ENCODE assay signal across 8 cellular contexts in genomic region chr16:68310441-68311315, GRCh38. TPM values are rescaled to one million over a fixed set of nuclear protein-coding genes. Genes with fewer than 3 reads are reported as not detected.
DNase-seq lines count a peak whose midpoint lies in the region; ATAC-seq and TF ChIP-seq lines count a peak whose summit lies in the region.

Gene PRMT7 (plus strand): TSS chr16:68311019. CDS start chr16:68315980, 4,961 bp downstream.
Gene SLC7A6OS (minus strand): TSS chr16:68310946. CDS start chr16:68310926, 20 bp downstream.

- peaks cover 2% of the 10 kb centered on the region for H3K36me3 ChIP-seq in BJ (ENCODE audit: control insufficient read depth, insufficient read depth, low read length)

- intact Hi-C loops in activated CD4-positive, alpha-beta T cell treated with anti-CD3 and anti-CD28 coated beads for 36 hours (cut with DNase I, micrococcal nuclease): loop anchor here (1.0 to 2.0 kb wide), 9 partner anchors 9 to 504 kb away; partner anchors contain the start of genes SLC7A6 (in 2 of the 2), CENPT (in 1 of the 2), NFATC3 (in 1 of the 2) and PLA2G15 (in 1 of the 2)

- ATAC-seq in HG03457 (IDR thresholded peaks at IDR 0.05; ENCODE audit: unreplicated experiment): peak; percentile 86
- ATAC-seq in activated CD4-positive, alpha-beta T cell treated with anti-CD3 and anti-CD28 coated beads for 36 hours: peak; percentile 99

- no peaks in the 10 kb centered on the region for H3K27me3 ChIP-seq in BJ (ENCODE audit: control insufficient read depth, insufficient read depth, low read length)

- H3K4me3 ChIP-seq in BJ (ENCODE audit: low read depth, low read length): peak within 1 kb of the TSS; percentile 98

- CTCF ChIA-PET in BJ (lab: Yijun Ruan, JAX): interaction anchor here (0.7 to 2.4 kb wide), 11 partner anchors 10 to 52 kb away, joined by 3 to 22 read pairs (median 4); partner anchors contain the start of gene SLC7A6
- CTCF ChIA-PET in activated CD4-positive, alpha-beta T cell treated with anti-CD3 and anti-CD28 coated beads for 36 hours (lab: Charles Lee): interaction anchor here (0.5 to 2.4 kb wide), 17 partner anchors 10 to 48 kb away, joined by 3 to 18 read pairs (median 5); partner anchors contain the start of gene SLC7A6

- H3K27me3 Mint-ChIP-seq in activated CD4-positive, alpha-beta T cell treated with anti-CD3 and anti-CD28 coated beads for 36 hours: no peaks in the 10 kb centered on the region
- no peaks in the 10 kb centered on the region for H3K27me3 Mint-ChIP-seq in chondrocyte (ENCODE audit: low read depth)

- no peaks in the 10 kb centered on the region for H3K9me3 Mint-ChIP-seq in activated CD4-positive, alpha-beta T cell treated with anti-CD3 and anti-CD28 coated beads for 36 hours (ENCODE audit: low read depth)
- H3K9me3 Mint-ChIP-seq in chondrocyte (ENCODE audit: low read depth): no peaks in the 10 kb centered on the region

- TF ChIP-seq CTCF in BJ (IDR thresholded peaks at IDR 0.05; ENCODE audit: insufficient read depth, low read depth, low read length) (peak; percentile 32), chondrocyte (IDR thresholded peaks at IDR 0.05) (peak; percentile 65)

- H3K4me3 Mint-ChIP-seq in activated CD4-positive, alpha-beta T cell treated with anti-CD3 and anti-CD28 coated beads for 36 hours: peak within 1 kb of the TSS; percentile 90
- H3K4me3 Mint-ChIP-seq in chondrocyte (ENCODE audit: unreplicated experiment): peak within 1 kb of the TSS; percentile 94

- peak within 1 kb of the TSS; percentile 92 for H3K27ac Mint-ChIP-seq in activated CD4-positive, alpha-beta T cell treated with anti-CD3 and anti-CD28 coated beads for 36 hours
- peak within 1 kb of the TSS; percentile 96 for H3K27ac Mint-ChIP-seq in chondrocyte (ENCODE audit: unreplicated experiment)

- POLR2A ChIA-PET in BJ (lab: Charles Lee): interaction anchor here (1.0 kb wide), 2 partner anchors 47 to 52 kb away, joined by 3 to 4 read pairs; partner anchors contain the start of gene SLC7A6
- POLR2A ChIA-PET in activated CD4-positive, alpha-beta T cell treated with anti-CD3 and anti-CD28 coated beads for 36 hours (lab: Charles Lee): interaction anchor here (0.6 to 2.0 kb wide), 11 partner anchors 8 to 447 kb away, joined by 3 to 19 read pairs (median 4); partner anchors contain the start of genes NFATC3 and SLC7A6

- peaks cover 38% of the 10 kb centered on the region for H3K36me3 Mint-ChIP-seq in activated CD4-positive, alpha-beta T cell treated with anti-CD3 and anti-CD28 coated beads for 36 hours (ENCODE audit: low read depth)
- peaks cover 8% of the 10 kb centered on the region for H3K36me3 Mint-ChIP-seq in chondrocyte (ENCODE audit: low read depth)

- H3K4me1 Mint-ChIP-seq in activated CD4-positive, alpha-beta T cell treated with anti-CD3 and anti-CD28 coated beads for 36 hours: peaks cover 42% of the 10 kb centered on the region
- peaks cover 22% of the 10 kb centered on the region for H3K4me1 Mint-ChIP-seq in chondrocyte (ENCODE audit: low read depth)

- DNase-seq in BJ (ENCODE audit: low read depth): no peak
- DNase-seq in GM19240 (ENCODE audit: insufficient read length, low spot score): peak; percentile 97
- peak; percentile 82 to 91 for DNase-seq in NCI-H524 (lab: John Stamatoyannopoulos, UW)
- peak; percentile 97 for DNase-seq in activated CD4-positive, alpha-beta T cell treated with anti-CD3 and anti-CD28 coated beads for 36 hours
- peak; percentile 95 for DNase-seq in chondrocyte (ENCODE audit: low spot score)
- peak; percentile 92 for DNase-seq in kidney glomerular epithelial cell (lab: John Stamatoyannopoulos, UW)
- peak; percentile 75 to 79 for DNase-seq in stimulated activated CD4-positive, alpha-beta T cell treated with anti-CD3 and anti-CD28 coated beads, Interleukin-1b, Interleukin-23, amount 100 ng/mL, for 1 hour (ENCODE audit: low read depth in 2 of 2)

RNA-seq across cellular contexts. Expression of gene PRMT7, which starts in this region (rescaled TPM):
- polyA plus RNA-seq in BJ (2011; rRNA removed): 24.0 and 40.0 TPM in 2 replicates
- 21.3 and 41.6 TPM in 2 replicates for polyA minus RNA-seq in BJ (2011; rRNA and poly(A)+ RNA removed)
- total RNA-seq in activated CD4-positive, alpha-beta T cell treated with anti-CD3 and anti-CD28 coated beads for 36 hours: 10 to 100 TPM; 62.7 to 70.7 TPM
- 25.1 to 41.8 TPM (median 26.7 TPM) in 3 replicates for total RNA-seq in chondrocyte

RNA-seq across cellular contexts. Expression of gene SLC7A6OS, which starts in this region (rescaled TPM):
- polyA plus RNA-seq in BJ (2011; rRNA removed): 5.3 and 6.9 TPM in 2 replicates
- polyA minus RNA-seq in BJ (2011; rRNA and poly(A)+ RNA removed): 3.6 and 3.7 TPM in 2 replicates
- 10 to 100 TPM; 17.4 to 21.7 TPM for total RNA-seq in activated CD4-positive, alpha-beta T cell treated with anti-CD3 and anti-CD28 coated beads for 36 hours
- total RNA-seq in chondrocyte: 9.5 to 12.7 TPM (median 11.8 TPM) in 3 replicates
